ENCODE assay signal across 14 cellular contexts in the genomic region with DNA sequence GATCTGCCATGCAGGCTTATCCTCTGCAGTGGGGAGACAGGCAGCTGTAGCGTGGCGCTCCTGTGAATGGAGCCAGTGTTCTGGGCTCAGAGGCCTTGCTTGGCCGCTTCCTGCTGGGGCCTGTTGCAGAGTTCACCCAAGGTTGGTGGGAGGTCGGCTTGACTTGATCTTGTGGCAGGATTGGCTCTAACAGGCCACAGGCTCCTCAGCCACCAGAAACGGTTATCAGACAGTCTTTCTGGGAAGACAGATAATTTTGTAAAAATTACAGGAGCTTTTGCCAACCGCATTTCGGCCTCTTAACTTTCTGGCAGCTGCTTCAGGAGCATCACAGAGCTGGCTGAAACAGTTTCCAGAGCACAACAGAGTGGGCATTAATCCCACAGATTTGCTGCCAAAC.
A peak's percentile ranks its signal among the peaks of the same experiment; 100 is the strongest.
DNase-seq lines count a peak whose midpoint lies in the region; ATAC-seq and TF ChIP-seq lines count a peak whose summit lies in the region.
"Had no signal": no experiment of that assay in that cellular context is flagged by ENCODE, and none has a peak within 500 bp of the region (broad histone marks: within the 10 kb centered on the region; RNA-seq: fewer than 3 reads in every experiment).

No MANE protein-coding gene starts in this region.

- no peaks in the 10 kb centered on the region for H3K9me3 ChIP-seq in ovary
- H3K9me3 ChIP-seq: suprapubic skin had no signal

- H3K4me3 ChIP-seq in ovary = no peak overlapping the region
- H3K4me3 ChIP-seq: neural progenitor cell, spleen, suprapubic skin had no signal

- H3K36me3 ChIP-seq in ovary = no peaks in the 10 kb centered on the region
- H3K36me3 ChIP-seq: neural progenitor cell, spleen, suprapubic skin had no signal

- 43 to 58% (median 49%) methylated on average over 7 of the region's 7 CpGs for WGBS in ovary, 3 donors

- H3K27me3 ChIP-seq in ovary = no peaks in the 10 kb centered on the region
- H3K27me3 ChIP-seq: neural progenitor cell, spleen, suprapubic skin had no signal

- ATAC-seq in left cardiac atrium = peak; percentile 93 to 94
- ATAC-seq in GM21825 (IDR thresholded peaks at IDR 0.05; ENCODE audit: unreplicated experiment) = no peak
- ATAC-seq in GM21367 (IDR thresholded peaks at IDR 0.05; ENCODE audit: unreplicated experiment) = no peak

- TF ChIP-seq EP300 in ovary (IDR thresholded peaks at IDR 0.05) = no peak

- in situ Hi-C loops in G401 (cut with HindIII; ENCODE audit: low sequenced_read_pairs) = no loop called here

- intact Hi-C loops in left cardiac atrium (cut with DNase I) (no loop called here), ovary (cut with DNase I) (no loop called here)

- H3K4me1 ChIP-seq in ovary (ENCODE audit: insufficient read depth) = no peaks in the 10 kb centered on the region
- H3K4me1 ChIP-seq: neural progenitor cell, spleen, suprapubic skin had no signal

- TF ChIP-seq CTCF in ovary (IDR thresholded peaks at IDR 0.05) = no peak

- DNase-seq in G401 (ENCODE audit: low spot score) (peak; percentile 57), anterior cingulate cortex (lab: John Stamatoyannopoulos, UW) (peak in 55 of 58 donors; percentile 1 to 88 (median 50)), left cardiac atrium (peak; percentile 52), ovary (peak in 3 of 5 donors; percentile 22 to 46 (median 36)), DMS53 (lab: John Stamatoyannopoulos, UW) (no peak), 8988T (no peak)
- DNase-seq: AML-193, NCI-H187, NCI-H82, spleen had no signal

- H3K27ac ChIP-seq in ovary = no peak overlapping the region
- H3K27ac ChIP-seq: neural progenitor cell, spleen, suprapubic skin had no signal

- no peak for TF ChIP-seq POLR2A in ovary (IDR thresholded peaks at IDR 0.05)

Comparison
In these comparisons a context has a peak if more than half of its experiments do, and no peak if none do; other contexts are left out.
1. DNase-seq: peak in G401 (single experiment), anterior cingulate cortex (55 of 58), left cardiac atrium (single experiment) and ovary (3 of 5); none in DMS53 (single experiment) and 8988T (single experiment).
2. ATAC-seq: peak in left cardiac atrium (2 of 2); none in GM21825 (single experiment) and GM21367 (single experiment).